Comparison of ENCODE assay signal across 11 cellular contexts in genomic region chr11:2142762-2143202, GRCh38. TPM values are rescaled to one million over a fixed set of nuclear protein-coding genes. Genes with fewer than 3 reads are reported as not detected.
DNase-seq lines count a peak whose midpoint lies in the region; ATAC-seq and TF ChIP-seq lines count a peak whose summit lies in the region.
"Had no signal": no experiment of that assay in that cellular context is flagged by ENCODE, and none has a peak within 500 bp of the region (broad histone marks: within the 10 kb centered on the region; RNA-seq: fewer than 3 reads in every experiment).

No MANE protein-coding gene starts in this region.

- H3K4me1 Mint-ChIP-seq in IgD-negative memory B cell, result peaks cover 0 to 9% (median 6%) of the 10 kb centered on the region in 3 donors
- H3K4me1 Mint-ChIP-seq in activated naive CD8-positive, alpha-beta T cell treated with anti-CD3 and anti-CD28 coated beads, Interleukin-2, amount 50 U/mL, for 24 hours, result peaks cover 35% of the 10 kb centered on the region
- peaks cover 43% of the 10 kb centered on the region for H3K4me1 Mint-ChIP-seq in nephron progenitor cell
- peaks cover 20% of the 10 kb centered on the region for H3K4me1 Mint-ChIP-seq in osteocyte (ENCODE audit: unreplicated experiment)

- no peak for TF ChIP-seq CTCF in nephron progenitor cell (IDR thresholded peaks at IDR 0.05)
- no peak for TF ChIP-seq CTCF in osteocyte (IDR thresholded peaks at IDR 0.05)

- peak; percentile 59 for DNase-seq in EH (ENCODE audit: low read depth)
- peak; percentile 47 for DNase-seq in activated naive CD8-positive, alpha-beta T cell treated with anti-CD3 and anti-CD28 coated beads, Interleukin-2, amount 50 U/mL, for 24 hours
- DNase-seq in nephron progenitor cell, result no peak
- DNase-seq in osteocyte (ENCODE audit: extremely low spot score, unreplicated experiment), result no peak
- DNase-seq in cardiac septum (ENCODE audit: low spot score), result no peak
- no peak for DNase-seq in activated effector memory CD4-positive, alpha-beta T cell treated with anti-CD3 and anti-CD28 coated beads, Interleukin-2, amount 50 U/mL, for 16 hours
- DNase-seq: NCI-H1048 had no signal

- peaks cover 45% of the 10 kb centered on the region for H3K27me3 Mint-ChIP-seq in IgD-negative memory B cell
- H3K27me3 Mint-ChIP-seq in activated naive CD8-positive, alpha-beta T cell treated with anti-CD3 and anti-CD28 coated beads, Interleukin-2, amount 50 U/mL, for 24 hours, result peaks cover 57% of the 10 kb centered on the region
- peaks cover 85% of the 10 kb centered on the region for H3K27me3 Mint-ChIP-seq in nephron progenitor cell (ENCODE audit: low read depth, poor library complexity)
- H3K27me3 Mint-ChIP-seq in osteocyte (ENCODE audit: unreplicated experiment), result peaks cover 56% of the 10 kb centered on the region

- H3K9me3 Mint-ChIP-seq in IgD-negative memory B cell (no peaks in the 10 kb centered on the region), nephron progenitor cell (no peaks in the 10 kb centered on the region), osteocyte (ENCODE audit: unreplicated experiment) (no peaks in the 10 kb centered on the region)
- no peaks in the 10 kb centered on the region for H3K9me3 Mint-ChIP-seq in activated naive CD8-positive, alpha-beta T cell treated with anti-CD3 and anti-CD28 coated beads, Interleukin-2, amount 50 U/mL, for 24 hours

- ATAC-seq in activated naive CD8-positive, alpha-beta T cell treated with anti-CD3 and anti-CD28 coated beads, Interleukin-2, amount 50 U/mL, for 24 hours, result peak; percentile 98
- ATAC-seq in HG03139 (IDR thresholded peaks at IDR 0.05; ENCODE audit: unreplicated experiment), result no peak
- ATAC-seq: left lung had no signal

- peak overlapping the region in 1 of 3 donors; percentile 19 for H3K27ac Mint-ChIP-seq in IgD-negative memory B cell
- peak overlapping the region; percentile 56 for H3K27ac Mint-ChIP-seq in activated naive CD8-positive, alpha-beta T cell treated with anti-CD3 and anti-CD28 coated beads, Interleukin-2, amount 50 U/mL, for 24 hours
- H3K27ac Mint-ChIP-seq in nephron progenitor cell, result no peak overlapping the region
- H3K27ac Mint-ChIP-seq in osteocyte (ENCODE audit: unreplicated experiment), result no peak overlapping the region

- H3K4me3 Mint-ChIP-seq in IgD-negative memory B cell (peak overlapping the region in 3 of 4 donors; percentile 5 to 52 (median 9)), nephron progenitor cell (peak overlapping the region; percentile 92), osteocyte (ENCODE audit: unreplicated experiment) (no peak overlapping the region)
- H3K4me3 Mint-ChIP-seq in activated naive CD8-positive, alpha-beta T cell treated with anti-CD3 and anti-CD28 coated beads, Interleukin-2, amount 50 U/mL, for 24 hours, result peak overlapping the region; percentile 71

- intact Hi-C loops in cardiac septum (cut with DNase I), result no loop called here

- H3K36me3 Mint-ChIP-seq in IgD-negative memory B cell (no peaks in the 10 kb centered on the region), nephron progenitor cell (ENCODE audit: low read depth) (peaks cover 7% of the 10 kb centered on the region), osteocyte (ENCODE audit: unreplicated experiment) (no peaks in the 10 kb centered on the region)
- no peaks in the 10 kb centered on the region for H3K36me3 Mint-ChIP-seq in activated naive CD8-positive, alpha-beta T cell treated with anti-CD3 and anti-CD28 coated beads, Interleukin-2, amount 50 U/mL, for 24 hours (ENCODE audit: low read depth)

RNA-seq across cellular contexts. Expression of gene IGF2, which starts 3.6 kb away (rescaled TPM):
- polyA plus RNA-seq in IgD-negative memory B cell, result not detected
- total RNA-seq in osteocyte (521 and 590 TPM in 2 replicates), cardiac septum (87.7 TPM)

RNA-seq across cellular contexts. Expression of gene INS, which starts 18.2 kb away (rescaled TPM):
- not detected for polyA plus RNA-seq in IgD-negative memory B cell
- total RNA-seq in osteocyte, result not detected in 2 replicates
- total RNA-seq in cardiac septum, result not detected
- total RNA-seq: left lung, skeletal muscle tissue had no signal

RNA-seq across cellular contexts. Expression of gene TH, which starts 28.8 kb away (rescaled TPM):
- polyA plus RNA-seq in IgD-negative memory B cell, result not detected
- total RNA-seq in osteocyte (0.75 and 0.89 TPM in 2 replicates), cardiac septum (not detected)
- total RNA-seq: skeletal muscle tissue had no signal

Comparison
In these comparisons a context has a peak if more than half of its experiments do, and no peak if none do; other contexts are left out.
1. DNase-seq: peak in EH (single experiment) and activated naive CD8-positive, alpha-beta T cell treated with anti-CD3 and anti-CD28 coated beads, Interleukin-2, amount 50 U/mL, for 24 hours (single experiment); none in nephron progenitor cell (single experiment), osteocyte (single experiment), cardiac septum (single experiment) and activated effector memory CD4-positive, alpha-beta T cell treated with anti-CD3 and anti-CD28 coated beads, Interleukin-2, amount 50 U/mL, for 16 hours (single experiment).